Comparison of ENCODE assay signal across 9 cellular contexts in the genomic region with DNA sequence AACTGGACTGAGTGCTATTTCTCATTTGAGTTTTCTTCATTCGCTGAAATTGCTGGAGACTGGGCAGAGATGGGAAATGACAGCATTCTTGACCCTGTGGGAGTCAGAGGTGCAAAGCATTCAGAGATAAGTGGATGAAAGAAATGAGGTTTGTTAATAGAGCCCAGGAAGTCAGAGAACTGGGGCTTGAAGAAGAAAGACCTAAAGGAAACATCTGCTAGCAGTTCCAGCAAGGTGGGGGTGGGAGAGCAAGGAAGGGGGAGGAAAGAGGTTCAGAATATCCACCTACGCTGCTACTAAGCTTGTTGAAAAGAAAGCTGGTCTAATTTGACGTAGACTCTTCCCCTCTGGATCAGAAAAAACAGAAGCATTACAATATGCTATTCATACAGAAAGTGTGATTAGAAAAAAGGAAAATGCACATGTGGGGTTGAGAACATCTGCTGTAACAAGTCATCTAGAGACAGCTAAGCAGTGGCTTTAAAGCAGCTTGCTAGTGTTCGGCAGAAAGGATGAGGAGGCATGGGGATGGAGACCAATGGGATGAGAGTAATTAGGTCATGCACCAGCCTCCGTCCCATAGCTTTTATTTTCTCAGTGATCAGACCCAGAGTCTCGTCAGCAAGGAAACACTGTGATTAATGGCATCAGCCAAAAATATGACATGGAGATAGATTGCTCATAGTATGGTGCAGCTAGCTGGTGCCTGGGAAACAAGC. TPM values are rescaled to one million over a fixed set of nuclear protein-coding genes. Genes with fewer than 3 reads are reported as not detected.
DNase-seq lines count a peak whose midpoint lies in the region; ATAC-seq, FAIRE-seq and TF ChIP-seq lines count a peak whose summit lies in the region.
"Had no signal": no experiment of that assay in that cellular context is flagged by ENCODE, and none has a peak within 500 bp of the region (broad histone marks: within the 10 kb centered on the region; RNA-seq: fewer than 3 reads in every experiment).

No MANE protein-coding gene starts in this region.

- no peaks in the 10 kb centered on the region for H3K27me3 ChIP-seq in Loucy (ENCODE audit: insufficient read depth, low read length, poor library complexity, severe bottlenecking)
- no peaks in the 10 kb centered on the region for H3K27me3 ChIP-seq in endothelial cell of umbilical vein (ENCODE audit: control insufficient read depth in 2 of 2, insufficient read depth in 2 of 2, low read length in 2 of 2)
- H3K27me3 ChIP-seq in left lung: no peaks in the 10 kb centered on the region

- H3K9me1 ChIP-seq in endothelial cell of umbilical vein (replicated peaks; ENCODE audit: control insufficient read depth, extremely low read depth, insufficient read depth, low read length): no peaks in the 10 kb centered on the region

- peak; percentile 74 for DNase-seq in endothelial cell of umbilical vein (ENCODE audit: low read depth, low spot score)
- peak; percentile 66 for DNase-seq in stimulated activated CD8-positive, alpha-beta memory T cell treated with anti-CD3 and anti-CD28 coated beads, Interleukin-4, amount 100 ng/mL, for 48 hours
- DNase-seq in SIG-M5 (lab: John Stamatoyannopoulos, UW): no peak
- DNase-seq in left lung: no peak
- no peak for DNase-seq in NCI-H2196 treated with DMSO at 0.1 percent for 48 hours (lab: John Stamatoyannopoulos, UW; ENCODE audit: unreplicated experiment)

- ATAC-seq in GM18498 (IDR thresholded peaks at IDR 0.05; ENCODE audit: unreplicated experiment) (peak; percentile 56), GM21786 (IDR thresholded peaks at IDR 0.05; ENCODE audit: unreplicated experiment) (peak; percentile 57), left lung (no peak)

- H3F3A ChIP-seq in Loucy (ENCODE audit: low read depth): peaks cover 4% of the 10 kb centered on the region; the same call in 1 of the 2 replicates

- dilution Hi-C loops in endothelial cell of umbilical vein (cut with MboI; ENCODE audit: extremely low pct_ligation_motif_present, low sequenced_read_pairs): no loop called here

- intact Hi-C loops in endothelial cell of umbilical vein (cut with micrococcal nuclease): no loop called here
- intact Hi-C loops in left lung (cut with DNase I): no loop called here

- peaks cover 36% of the 10 kb centered on the region for H3K4me1 ChIP-seq in Loucy (ENCODE audit: insufficient read depth, low read length, poor library complexity, severe bottlenecking)
- peaks cover 40% of the 10 kb centered on the region for H3K4me1 ChIP-seq in endothelial cell of umbilical vein (ENCODE audit: control insufficient read depth, extremely low read depth, insufficient read depth, low read length)
- H3K4me1 ChIP-seq in left lung: peaks cover 0 to 8% of the 10 kb centered on the region in 2 donors

- POLR2A ChIA-PET in endothelial cell of umbilical vein (lab: Charles Lee): interaction anchor here (1.5 kb wide), 1 partner anchor 28 kb away, joined by 4 read pairs; no protein-coding TSS in a partner anchor

- BruUV-seq in endothelial cell of umbilical vein (replicated peaks; lab: Mats Ljungman, UMichigan): no TSS peak

- H3K27ac ChIP-seq in endothelial cell of umbilical vein (ENCODE audit: insufficient read depth, low read depth, low read length) (peak overlapping the region; percentile 49), left lung (no peak overlapping the region)

- peaks cover 24% of the 10 kb centered on the region for H3K79me2 ChIP-seq in Loucy (ENCODE audit: insufficient read depth, low read length)
- H3K79me2 ChIP-seq in endothelial cell of umbilical vein (ENCODE audit: control insufficient read depth, insufficient read depth, low read length): peaks cover 2% of the 10 kb centered on the region

- CTCF ChIA-PET in endothelial cell of umbilical vein (lab: Charles Lee): interaction anchor here (0.9 to 2.4 kb wide), 7 partner anchors 13 to 590 kb away, joined by 3 to 10 read pairs (median 3); no protein-coding TSS in a partner anchor

- no peak for TF ChIP-seq POLR2A in endothelial cell of umbilical vein (IDR thresholded peaks at IDR 0.05; ENCODE audit: low read depth, low read length)

- peak overlapping the region; percentile 19 for H3K9ac ChIP-seq in Loucy (ENCODE audit: low read depth, low read length, poor library complexity, severe bottlenecking)
- no peak overlapping the region for H3K9ac ChIP-seq in endothelial cell of umbilical vein (replicated peaks; ENCODE audit: extremely low read depth, insufficient read depth, low read length)

- FAIRE-seq in endothelial cell of umbilical vein (lab: Jason Lieb, UNC): peak; percentile 21
- FAIRE-seq: endometrium had no signal

- no peaks in the 10 kb centered on the region for H3K9me2 ChIP-seq in Loucy (replicated peaks; ENCODE audit: low read depth, low read length)

- H2AFZ ChIP-seq in Loucy (ENCODE audit: low read length) (no peak overlapping the region), endothelial cell of umbilical vein (ENCODE audit: low read depth, low read length) (no peak overlapping the region)

- TF ChIP-seq CTCF in Loucy (conservative IDR thresholded peaks at IDR 0.05; ENCODE audit: low read length) (no peak), endothelial cell of umbilical vein (IDR thresholded peaks at IDR 0.05; ENCODE audit: extremely low read depth in 1 of 2, insufficient read depth in 1 of 2, low read depth in 1 of 2, low read length in 2 of 2) (no peak), left lung (IDR thresholded peaks at IDR 0.05) (no peak)

- H3K36me3 ChIP-seq in Loucy (ENCODE audit: insufficient read depth, low read length) (peaks cover 30% of the 10 kb centered on the region), endothelial cell of umbilical vein (ENCODE audit: control insufficient read depth in 2 of 2, extremely low read depth in 1 of 2, insufficient read depth in 2 of 2, low read length in 2 of 2) (peaks cover 0 to 9% of the 10 kb centered on the region in 2 experiments), left lung (peaks cover 0 to 10% of the 10 kb centered on the region in 2 donors)

- H3K4me3 ChIP-seq in Loucy (ENCODE audit: low read length, poor library complexity, severe bottlenecking) (peak overlapping the region; percentile 29), endothelial cell of umbilical vein (replicated peaks in 1 of 3; ENCODE audit: insufficient read depth in 1 of 3, low read depth in 1 of 3, low read length in 3 of 3) (peak overlapping the region in 1 of 3 experiments; percentile 22), left lung (no peak overlapping the region)

- H3K4me2 ChIP-seq in Loucy (ENCODE audit: low read depth, low read length, poor library complexity, severe bottlenecking): peak overlapping the region; percentile 62
- peak overlapping the region; percentile 42 for H3K4me2 ChIP-seq in endothelial cell of umbilical vein (ENCODE audit: insufficient read depth, low read length)

- no peaks in the 10 kb centered on the region for H3K9me3 ChIP-seq in Loucy (ENCODE audit: insufficient read depth, low read depth, low read length)
- H3K9me3 ChIP-seq in endothelial cell of umbilical vein (replicated peaks; ENCODE audit: control insufficient read depth, insufficient read depth, low read length): no peaks in the 10 kb centered on the region
- H3K9me3 ChIP-seq in left lung: no peaks in the 10 kb centered on the region

- H4K20me1 ChIP-seq in Loucy (ENCODE audit: insufficient read depth, low read length, poor library complexity, severe bottlenecking): no peaks in the 10 kb centered on the region
- H4K20me1 ChIP-seq in endothelial cell of umbilical vein (replicated peaks; ENCODE audit: control insufficient read depth, extremely low read depth, insufficient read depth, low read length): no peaks in the 10 kb centered on the region

TF ChIP-seq in endothelial cell of umbilical vein, 7 proteins besides CTCF, POLR2A, EP300 and RAD21:
- TF ChIP-seq GATA2 (IDR thresholded peaks at IDR 0.05; ENCODE audit: insufficient read depth, insufficient read length, low read depth, low read length): peak; percentile 34
- TF ChIP-seq POLR2AphosphoS5 (IDR thresholded peaks at IDR 0.05; ENCODE audit: insufficient read depth, low read depth, low read length): no peak

RNA-seq across cellular contexts. Expression of gene NAB1, which starts 29.7 kb away (rescaled TPM):
- 25.2 and 36.1 TPM in 2 replicates for total RNA-seq in endothelial cell of umbilical vein
- 7.2 and 7.5 TPM in 2 replicates for polyA plus RNA-seq in endothelial cell of umbilical vein
- polyA plus RNA-seq in endothelial cell of umbilical vein (2011; cell fraction: cytosol; rRNA removed): 10.1 and 11.8 TPM in 2 replicates
- 64.7 and 67.8 TPM in 2 replicates for polyA plus RNA-seq in endothelial cell of umbilical vein (2011; cell fraction: nucleus; rRNA removed)
- 17.6 and 21.5 TPM in 2 replicates for polyA plus RNA-seq in endothelial cell of umbilical vein (2012)
- polyA minus RNA-seq in endothelial cell of umbilical vein: 20.2 and 26.9 TPM in 2 replicates
- polyA minus RNA-seq in endothelial cell of umbilical vein (2011; cell fraction: cytosol; rRNA and poly(A)+ RNA removed): 30.9 TPM
- polyA minus RNA-seq in endothelial cell of umbilical vein (2011; cell fraction: nucleus; rRNA and poly(A)+ RNA removed): 14.1 and 18.6 TPM in 2 replicates
- total RNA-seq in left lung: 10 to 100 TPM; 28.4 to 32.9 TPM

Comparison
In these comparisons a context has a peak if more than half of its experiments do, and no peak if none do; other contexts are left out.
1. DNase-seq: peak in endothelial cell of umbilical vein (single experiment) and stimulated activated CD8-positive, alpha-beta memory T cell treated with anti-CD3 and anti-CD28 coated beads, Interleukin-4, amount 100 ng/mL, for 48 hours (single experiment); none in SIG-M5 (single experiment), left lung (0 of 2) and NCI-H2196 treated with DMSO at 0.1 percent for 48 hours (single experiment).